Comparison of ENCODE assay signal across 23 cellular contexts in the genomic region with DNA sequence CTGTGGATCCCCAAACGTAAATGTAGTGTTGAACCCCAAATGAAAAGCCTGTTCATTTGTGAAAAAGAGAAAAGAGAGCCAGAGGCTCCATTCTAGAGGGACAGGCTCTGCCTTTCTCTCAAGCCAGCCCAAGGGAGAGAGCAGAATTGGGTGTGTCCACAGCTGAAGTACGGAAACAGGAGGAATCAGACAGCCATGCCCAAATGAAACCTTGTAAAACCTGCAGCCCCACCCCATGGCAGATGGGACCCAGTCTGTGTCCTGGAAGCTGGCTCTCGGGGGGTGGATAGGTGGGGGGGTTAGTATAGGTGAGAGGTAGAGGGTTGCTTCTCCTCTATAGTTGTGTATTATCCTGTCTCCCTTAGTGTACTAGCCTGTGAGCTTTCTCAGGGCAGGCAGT.
"Had no signal": no experiment of that assay in that cellular context is flagged by ENCODE, and none has a peak within 500 bp of the region (broad histone marks: within the 10 kb centered on the region; RNA-seq: fewer than 3 reads in every experiment).

No MANE protein-coding gene starts in this region.

- H3K4me3 ChIP-seq: MG63, SK-N-MC had no signal

- H3K36me3 ChIP-seq: MG63 had no signal

- DNase-seq: activated CD4-positive, alpha-beta memory T cell treated with anti-CD3 and anti-CD28 coated beads, Interleukin-2, amount 10 ng/mL, durations not matched to agents 7 days and 5 days; activated CD4-positive, alpha-beta T cell treated with anti-CD3 and anti-CD28 coated beads, Interleukin-2, amount 50 U/mL, for 1 hour; activated CD4-positive, CD25-positive, alpha-beta regulatory T cell; activated CD8-positive, alpha-beta memory T cell treated with anti-CD3 and anti-CD28 coated beads, Interleukin-2, amount 50 U/mL, for 4 hours; activated gamma-delta T cell treated with Interleukin-2 at 50 U/mL for 16 hours; activated naive CD4-positive, alpha-beta T cell treated with anti-CD3 and anti-CD28 coated beads, Interleukin-2, amount 10 ng/mL, durations not matched to agents 7 days and 5 days; activated naive CD8-positive, alpha-beta T cell treated with anti-CD3 and anti-CD28 coated beads for 36 hours; activated T-cell treated with anti-CD3 and anti-CD28 coated beads, Interleukin-2, amount 50 U/mL, for 72 hours; MG63; MV-4-11; NCI-H1092 treated with DMSO at 0.1 percent for 48 hours; NCI-H1436 treated with DMSO at 0.1 percent for 48 hours; NCI-H187 treated with DMSO at 0.1 percent for 48 hours; NCI-H2081 treated with DMSO at 0.1 percent for 48 hours; NCI-H345; NCI-H510A; NCI-H526 treated with DMSO at 0.1 percent for 48 hours; NCI-H82; RPMI8226; T-helper 1 cell had no signal

- H3K4me2 ChIP-seq: KMS-11 had no signal

- H3K27ac ChIP-seq: KMS-11, SK-N-MC, VCaP had no signal

- H3K9ac ChIP-seq: KMS-11 had no signal

- H3K9me3 ChIP-seq: MG63 had no signal
